1 cellular context compared by ENCODE assay signal in genomic region chr1:154936416-154937050, GRCh38.
TF ChIP-seq lines count a peak whose summit lies in the region.

PMVK (minus strand) TSS chr1:154936719; CDS start chr1:154936685, 34 bp downstream.

TF ChIP-seq in K562, 482 proteins besides CTCF, POLR2A, EP300 and RAD21 (continued from another document and continues in another):
- TF ChIP-seq CUX1 (CRISPR knock-in tag; IDR thresholded peaks at IDR 0.05) = no peak
- TF ChIP-seq ZFX (CRISPR knock-in tag; IDR thresholded peaks at IDR 0.05) = peak; percentile 58; the same call in 1 of the 2 replicates
- no peak for TF ChIP-seq RFX5 (IDR thresholded peaks at IDR 0.05; ENCODE audit: low read depth, low read length)
- TF ChIP-seq ZC3H4 (CRISPR knock-in tag; IDR thresholded peaks at IDR 0.05; ENCODE audit: borderline replicate concordance) = no peak
- TF ChIP-seq CREB1 (IDR thresholded peaks at IDR 0.05) = no peak; the same call in 1 of the 2 replicates
- no peak for TF ChIP-seq CREB1 (CRISPR knock-in tag; IDR thresholded peaks at IDR 0.05)
- TF ChIP-seq NFXL1 (CRISPR knock-in tag; IDR thresholded peaks at IDR 0.05) = no peak
- TF ChIP-seq SMARCE1 (IDR thresholded peaks at IDR 0.05) = peak; percentile 66
- TF ChIP-seq CXXC5 (CRISPR knock-in tag; IDR thresholded peaks at IDR 0.05) = peak; percentile 73
- TF ChIP-seq KAT8 (IDR thresholded peaks at IDR 0.05; ENCODE audit: low read depth) = no peak
- peak; percentile 56; the same call in 1 of the 2 replicates for TF ChIP-seq RUNX1 (IDR thresholded peaks at IDR 0.05; ENCODE audit: low read depth)
- no peak for TF ChIP-seq MED1 (CRISPR knock-in tag; IDR thresholded peaks at IDR 0.05; ENCODE audit: borderline replicate concordance)
- no peak for TF ChIP-seq SAFB2 (IDR thresholded peaks at IDR 0.05; ENCODE audit: borderline replicate concordance, low read depth, low read length, severe bottlenecking)
- TF ChIP-seq CTBP1 (IDR thresholded peaks at IDR 0.05; ENCODE audit: borderline replicate concordance) = peak; percentile 92
- TF ChIP-seq PCBP2 (IDR thresholded peaks at IDR 0.05; ENCODE audit: low read depth, low read length, poor library complexity, severe bottlenecking) = no peak
- peak; percentile 37; the same call in 1 of the 2 replicates for TF ChIP-seq ZFP91 (CRISPR knock-in tag; IDR thresholded peaks at IDR 0.05)
- no peak for TF ChIP-seq NFE2L1 (tag; IDR thresholded peaks at IDR 0.05; ENCODE audit: borderline replicate concordance, low read depth)
- 0 out of 4 replicates have a peak, but pooled peaks of 1 of the 2 experiments have one; percentile 83 for TF ChIP-seq MLX (CRISPR knock-in tag; conservative IDR thresholded peaks at IDR 0.05)
- TF ChIP-seq ELK1 (CRISPR knock-in tag; IDR thresholded peaks at IDR 0.05) = no peak
- TF ChIP-seq KHSRP (IDR thresholded peaks at IDR 0.05) = no peak
- peak; percentile 81 for TF ChIP-seq E2F8 (IDR thresholded peaks at IDR 0.05; ENCODE audit: low read depth, partially characterized antibody)
- TF ChIP-seq HOXB6 (CRISPR knock-in tag; IDR thresholded peaks at IDR 0.05; ENCODE audit: borderline replicate concordance) = no peak
- TF ChIP-seq PREB (CRISPR knock-in tag; IDR thresholded peaks at IDR 0.05) = no peak
- TF ChIP-seq TSC22D4 (tag; IDR thresholded peaks at IDR 0.05) = no peak
- peak; percentile 98 for TF ChIP-seq TOE1 (IDR thresholded peaks at IDR 0.05; ENCODE audit: borderline replicate concordance)
- peak; percentile 96 for TF ChIP-seq TOE1 (CRISPR knock-in tag; IDR thresholded peaks at IDR 0.05; ENCODE audit: borderline replicate concordance, low read depth)
- TF ChIP-seq DACH1 (IDR thresholded peaks at IDR 0.05; ENCODE audit: partially characterized antibody) = no peak
- no peak for TF ChIP-seq U2AF2 (optimal IDR thresholded peaks at IDR 0.05; ENCODE audit: low read depth, low read length)
- TF ChIP-seq SRSF9 (IDR thresholded peaks at IDR 0.05; ENCODE audit: borderline replicate concordance, low read depth, low read length) = no peak
- peak; percentile 58; the same call in 1 of the 2 replicates for TF ChIP-seq ARID2 (IDR thresholded peaks at IDR 0.05)
- no peak for TF ChIP-seq PATZ1 (CRISPR knock-in tag; IDR thresholded peaks at IDR 0.05; ENCODE audit: borderline replicate concordance)
- TF ChIP-seq SRSF7 (optimal IDR thresholded peaks at IDR 0.05; ENCODE audit: low read depth, low read length) = no peak
- no peak for TF ChIP-seq SNRNP70 (optimal IDR thresholded peaks at IDR 0.05; ENCODE audit: low read depth, low read length)
- peak; percentile 34; the same call in 1 of the 2 replicates for TF ChIP-seq TEAD4 (IDR thresholded peaks at IDR 0.05; ENCODE audit: low read length)
- TF ChIP-seq TEAD4 (CRISPR knock-in tag; IDR thresholded peaks at IDR 0.05; ENCODE audit: borderline replicate concordance) = peak; percentile 73; the same call in 1 of the 2 replicates
- no peak for TF ChIP-seq ELK3 (CRISPR knock-in tag; IDR thresholded peaks at IDR 0.05)
- TF ChIP-seq HBP1 (CRISPR knock-in tag; IDR thresholded peaks at IDR 0.05) = no peak
- no peak for TF ChIP-seq CEBPZ (IDR thresholded peaks at IDR 0.05; ENCODE audit: borderline replicate concordance, low read depth, low read length)
- no peak for TF ChIP-seq MYNN (IDR thresholded peaks at IDR 0.05)
- TF ChIP-seq MYNN (CRISPR knock-in tag; IDR thresholded peaks at IDR 0.05) = no peak
- no peak for TF ChIP-seq SMARCC2 (IDR thresholded peaks at IDR 0.05; ENCODE audit: low read depth)
